In the genomic region with DNA sequence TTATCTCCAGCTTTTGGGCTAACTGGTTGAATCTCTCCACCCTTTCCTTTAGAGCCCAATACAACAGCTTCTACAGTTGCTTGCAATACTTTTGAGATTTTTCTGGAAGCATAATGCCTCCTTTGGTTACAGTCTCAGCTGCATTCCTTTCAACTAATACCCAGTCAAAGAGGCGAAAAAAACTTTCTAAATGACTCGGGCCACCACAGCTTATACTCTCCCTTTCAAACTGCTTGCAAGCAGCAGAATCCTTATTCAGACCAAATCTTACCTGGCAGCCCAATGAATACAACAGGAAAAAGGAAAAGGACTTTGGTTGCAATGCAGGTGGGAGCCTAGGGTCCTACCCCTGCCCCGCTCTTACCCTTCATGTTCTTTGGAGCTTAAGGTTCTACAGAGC, we compare ENCODE assay signal across 15 cellular contexts. TPM values are rescaled to one million over a fixed set of nuclear protein-coding genes. Genes with fewer than 3 reads are reported as not detected.
"Had no signal": no experiment of that assay in that cellular context is flagged by ENCODE, and none has a peak within 500 bp of the region (broad histone marks: within the 10 kb centered on the region; RNA-seq: fewer than 3 reads in every experiment).

No MANE protein-coding gene starts in this region.

- H3K27ac Mint-ChIP-seq: immature natural killer cell, T-helper 17 cell had no signal

- ATAC-seq: left cardiac atrium, lower lobe of right lung, T-helper 17 cell had no signal

- H3K4me1 ChIP-seq: ascending aorta had no signal

- H3K27me3 ChIP-seq: ascending aorta, right atrium auricular region, transverse colon had no signal

- H3K4me3 Mint-ChIP-seq: immature natural killer cell, T-helper 17 cell had no signal

- H3K9me3 ChIP-seq: ascending aorta, esophagus squamous epithelium, lower lobe of right lung, right atrium auricular region, transverse colon had no signal

- H3K27ac ChIP-seq: ascending aorta, esophagus squamous epithelium, lower lobe of right lung, right atrium auricular region, transverse colon had no signal

- DNase-seq: activated CD4-positive, CD25-positive, alpha-beta regulatory T cell; activated CD8-positive, alpha-beta memory T cell treated with anti-CD3 and anti-CD28 coated beads for 24 hours; esophagus squamous epithelium; foreskin fibroblast; immature natural killer cell; left cardiac atrium; lower lobe of right lung; midbrain; stimulated activated CD4-positive, alpha-beta T cell treated with anti-CD3 and anti-CD28 coated beads, Interleukin-4, amount 100 ng/mL, for 4 hours; substantia nigra; T-helper 17 cell; transverse colon had no signal

- H3K27me3 Mint-ChIP-seq: T-helper 17 cell had no signal

- H3K36me3 ChIP-seq: ascending aorta, esophagus squamous epithelium, right atrium auricular region, transverse colon had no signal

- H3K4me3 ChIP-seq: ascending aorta, esophagus squamous epithelium, lower lobe of right lung, right atrium auricular region, skin epidermis, transverse colon had no signal

- H3K9me3 Mint-ChIP-seq: immature natural killer cell had no signal

RNA-seq across cellular contexts. Expression of a gene that starts 15.8 kb away (rescaled TPM):
- total RNA-seq: ascending aorta had no signal

RNA-seq across cellular contexts. Expression of a gene that starts 32.6 kb away (rescaled TPM):
- total RNA-seq: T-helper 17 cell had no signal

RNA-seq across cellular contexts. Expression of a gene that starts 56.4 kb away (rescaled TPM):
- total RNA-seq: T-helper 17 cell had no signal
